ENCODE assay signal across 7 cellular contexts in the genomic region with DNA sequence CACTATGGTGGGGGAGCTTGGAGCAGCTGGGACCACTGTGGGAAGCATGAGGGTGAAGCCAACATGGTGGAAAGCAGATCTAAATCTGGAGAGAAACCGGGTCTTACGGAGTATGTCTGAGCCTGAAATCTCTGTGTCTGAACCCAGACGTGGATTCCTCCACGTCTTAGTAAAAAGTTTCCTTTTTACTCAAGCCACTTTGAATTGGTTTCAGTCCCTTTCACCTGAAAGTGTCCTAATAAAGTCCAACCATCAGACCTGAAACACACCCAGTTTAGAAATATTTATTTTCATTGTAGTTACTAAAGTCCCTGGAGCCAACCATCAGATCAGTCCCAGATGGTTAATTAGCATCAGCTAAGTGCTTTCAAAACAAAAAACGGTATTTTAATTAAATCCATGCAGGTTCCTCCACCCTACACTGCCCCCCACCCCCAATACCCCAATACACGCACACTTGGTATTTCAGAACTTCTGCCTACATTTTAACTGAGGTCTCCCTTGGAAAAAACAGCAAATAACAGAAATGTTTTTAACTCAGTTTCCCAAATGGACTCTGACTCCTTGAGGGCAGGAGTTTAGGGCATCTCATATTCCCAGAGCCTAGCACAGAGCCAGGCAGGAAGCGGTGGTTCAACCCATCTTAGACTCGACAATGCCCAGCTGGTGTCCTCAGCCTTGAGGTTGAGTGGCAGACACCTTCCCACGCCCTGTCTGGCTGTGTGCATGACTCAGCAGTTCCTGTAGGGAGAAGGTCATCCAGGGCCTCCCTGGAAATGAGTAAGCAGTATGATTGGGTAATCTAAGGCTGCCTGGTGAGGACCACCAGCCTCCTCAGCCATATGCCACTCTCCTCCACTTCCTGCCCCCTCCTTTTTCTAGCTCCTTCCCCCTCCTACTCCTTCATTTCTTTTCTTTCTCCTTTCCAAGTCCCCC.
DNase-seq lines count a peak whose midpoint lies in the region; ATAC-seq, FAIRE-seq and TF ChIP-seq lines count a peak whose summit lies in the region.

No MANE protein-coding gene starts in this region.

- 31% methylated on average over 9 of the region's 9 CpGs for WGBS in HepG2 (ENCODE audit: low lambda C conversion rate)

- no peak for TF ChIP-seq RAD21 in HepG2 (CRISPR knock-in tag; IDR thresholded peaks at IDR 0.05)

- H3K36me3 Mint-ChIP-seq in activated naive CD4-positive, alpha-beta T cell treated with anti-CD3 and anti-CD28 coated beads, Interleukin-2, amount 50 U/mL, for 72 hours: no peaks in the 10 kb centered on the region

- CTCF ChIA-PET in HepG2 (lab: Yijun Ruan, JAX; ENCODE audit: low intra/inter-chr PET ratio, low total read pairs): no interaction called here

- no peaks in the 10 kb centered on the region for H3K36me3 ChIP-seq in HepG2 (replicated peaks in 1 of 2; ENCODE audit: control insufficient read depth in 1 of 2, insufficient read depth in 2 of 2, low read length in 2 of 2)

- TF ChIP-seq POLR2A in HepG2 (IDR thresholded peaks at IDR 0.05; ENCODE audit: insufficient read depth in 1 of 2, low read depth in 2 of 2, low read length in 2 of 2): no peak

- H2AFZ ChIP-seq in HepG2 (ENCODE audit: low read length): no peak overlapping the region

- no peaks in the 10 kb centered on the region for H3K79me2 ChIP-seq in HepG2 (ENCODE audit: insufficient read depth, low read length)

- H3K9ac ChIP-seq in HepG2 (ENCODE audit: insufficient read depth, low read depth, low read length): no peak overlapping the region

- POLR2A ChIA-PET in HepG2 (lab: Yijun Ruan, JAX): no interaction called here

- TF ChIP-seq EP300 in HepG2 (IDR thresholded peaks at IDR 0.05; ENCODE audit: low read depth in 2 of 2, low read length in 2 of 2) (no peak), HepG2 (CRISPR knock-in tag; IDR thresholded peaks at IDR 0.05; ENCODE audit: borderline replicate concordance) (no peak)

- DNase-seq in GM03348 (ENCODE audit: low spot score): peak; percentile 92
- DNase-seq in Kasumi-1 (lab: John Stamatoyannopoulos, UW): peak; percentile 65 to 68
- DNase-seq in activated naive CD4-positive, alpha-beta T cell treated with anti-CD3 and anti-CD28 coated beads, Interleukin-2, amount 50 U/mL, for 72 hours (ENCODE audit: low spot score in 2 of 2): peak in 1 of 2 donors; percentile 17
- peak; percentile 29 for DNase-seq in HepG2 (ENCODE audit: low spot score)
- no peak for DNase-seq in cerebellar nuclear complex (lab: John Stamatoyannopoulos, UW)
- DNase-seq in stimulated activated naive CD4-positive, alpha-beta T cell (lab: John Stamatoyannopoulos, UW): no peak
- DNase-seq in NCI-H2227 (lab: John Stamatoyannopoulos, UW; ENCODE audit: unreplicated experiment): no peak

- H3K4me2 ChIP-seq in HepG2 (ENCODE audit: low read depth, low read length): no peak overlapping the region

- no peaks in the 10 kb centered on the region for H4K20me1 ChIP-seq in HepG2 (ENCODE audit: insufficient read depth, low read length)

- H3K9me3 Mint-ChIP-seq in activated naive CD4-positive, alpha-beta T cell treated with anti-CD3 and anti-CD28 coated beads, Interleukin-2, amount 50 U/mL, for 72 hours: peaks cover 0 to 6% of the 10 kb centered on the region in 2 donors

- no peak overlapping the region for H3K4me3 ChIP-seq in HepG2 (replicated peaks in 1 of 3; ENCODE audit: insufficient read depth in 1 of 3, low read depth in 2 of 3, low read length in 3 of 3)

- no peak overlapping the region for H3K27ac ChIP-seq in HepG2 (ENCODE audit: extremely low read length, insufficient read depth, low read length)

- peaks cover 0 to 2% of the 10 kb centered on the region in 2 experiments; a peak in 1 of 5 replicates for H3K27me3 ChIP-seq in HepG2 (ENCODE audit: control insufficient read depth in 1 of 2, insufficient read depth in 2 of 2, low read length in 2 of 2)

- intact Hi-C loops in HepG2 (cut with micrococcal nuclease; ENCODE audit: unreplicated experiment): no loop called here

- H3K4me1 ChIP-seq in HepG2 (ENCODE audit: insufficient read depth, low read length): no peaks in the 10 kb centered on the region

- FAIRE-seq in HepG2 (lab: Jason Lieb, UNC): no peak

- H3K27ac Mint-ChIP-seq in activated naive CD4-positive, alpha-beta T cell treated with anti-CD3 and anti-CD28 coated beads, Interleukin-2, amount 50 U/mL, for 72 hours: peak overlapping the region in 1 of 2 donors; percentile 4

- no TSS peak for BruUV-seq in HepG2 (replicated peaks; lab: Mats Ljungman, UMichigan)

- in situ Hi-C loops in HepG2 (cut with HindIII; ENCODE audit: extremely low pct_ligation_motif_present, low pct_unique_long_range_greater_than_20kb): loop anchor here (25.0 kb wide), 1 partner anchor 513 kb away; no protein-coding TSS in a partner anchor

- ATAC-seq in activated naive CD4-positive, alpha-beta T cell treated with anti-CD3 and anti-CD28 coated beads, Interleukin-2, amount 50 U/mL, for 72 hours: peak; percentile 64 to 70
- peak; percentile 36 for ATAC-seq in HepG2

- no peak for TF ChIP-seq CTCF in HepG2 (CRISPR knock-in tag; IDR thresholded peaks at IDR 0.05)

- H3K9me3 ChIP-seq in HepG2 (ENCODE audit: low read length): no peaks in the 10 kb centered on the region

TF ChIP-seq in HepG2, 621 proteins besides CTCF, POLR2A, EP300 and RAD21 (continues in another document):
- TF ChIP-seq SOX13 (IDR thresholded peaks at IDR 0.05) (no peak), SOX13 (CRISPR knock-in tag; conservative IDR thresholded peaks at IDR 0.05 in 1 of 2, IDR thresholded peaks at IDR 0.05 in 1 of 2) (no peak), ARID4A (CRISPR knock-in tag; IDR thresholded peaks at IDR 0.05; ENCODE audit: borderline replicate concordance) (no peak), HDAC1 (CRISPR knock-in tag; IDR thresholded peaks at IDR 0.05) (no peak), NBN (conservative IDR thresholded peaks at IDR 0.05) (no peak), MTA3 (CRISPR knock-in tag; IDR thresholded peaks at IDR 0.05) (no peak), ZNF607 (CRISPR knock-in tag; IDR thresholded peaks at IDR 0.05; ENCODE audit: borderline replicate concordance) (no peak), NFE2L2 (IDR thresholded peaks at IDR 0.05; ENCODE audit: low read length) (peak; percentile 97), PTBP1 (IDR thresholded peaks at IDR 0.05; ENCODE audit: low read depth, low read length, poor library complexity, severe bottlenecking) (no peak), ZIK1 (CRISPR knock-in tag; IDR thresholded peaks at IDR 0.05; ENCODE audit: borderline replicate concordance, low read depth) (no peak), MAFK (conservative IDR thresholded peaks at IDR 0.05 in 1 of 2, IDR thresholded peaks at IDR 0.05 in 1 of 2; ENCODE audit: low read length in 2 of 2) (peak; percentile 90 to 96), MAFF (IDR thresholded peaks at IDR 0.05; ENCODE audit: low read depth, low read length) (peak; percentile 90), RXRA (CRISPR knock-in tag; IDR thresholded peaks at IDR 0.05) (peak; percentile 88), GZF1 (CRISPR knock-in tag; IDR thresholded peaks at IDR 0.05) (no peak), CEBPG (CRISPR knock-in tag; IDR thresholded peaks at IDR 0.05) (peak; percentile 22; the same call in 1 of the 2 replicates), IRX3 (CRISPR knock-in tag; IDR thresholded peaks at IDR 0.05; ENCODE audit: borderline replicate concordance, low read depth) (no peak), REL (CRISPR knock-in tag; conservative IDR thresholded peaks at IDR 0.05) (no peak)

Comparison
In these comparisons a context has a peak if more than half of its experiments do, and no peak if none do; other contexts are left out.
1. DNase-seq: peak in GM03348 (single experiment), Kasumi-1 (2 of 2) and HepG2 (single experiment); none in cerebellar nuclear complex (0 of 2), stimulated activated naive CD4-positive, alpha-beta T cell (0 of 6) and NCI-H2227 (single experiment).